Comparison of ENCODE assay signal across 8 cellular contexts in genomic region chr16:67399218-67399733, GRCh38. TPM values are rescaled to one million over a fixed set of nuclear protein-coding genes. Genes with fewer than 3 reads are reported as not detected.
DNase-seq lines count a peak whose midpoint lies in the region; ATAC-seq and TF ChIP-seq lines count a peak whose summit lies in the region.

No MANE protein-coding gene starts in this region.

- no peak overlapping the region for H3K9ac ChIP-seq in GM23248

- POLR2A ChIA-PET in activated CD4-positive, alpha-beta T cell treated with anti-CD3 and anti-CD28 coated beads, Interleukin-2, amount 10 ng/mL, durations not matched to agents 7 days and 5 days (lab: Charles Lee), result no interaction called here
- POLR2A ChIA-PET in naive thymus-derived CD8-positive, alpha-beta T cell (lab: Charles Lee), result no interaction called here

- H4K20me1 ChIP-seq in GM23248 (ENCODE audit: insufficient read depth), result no peaks in the 10 kb centered on the region

- intact Hi-C loops in upper lobe of right lung (cut with DNase I), result loop anchor here (10.0 kb wide), 1 partner anchor 124 kb away; the partner anchor contains the start of gene PLEKHG4

- H3K27ac Mint-ChIP-seq in activated CD4-positive, alpha-beta T cell treated with anti-CD3 and anti-CD28 coated beads, Interleukin-2, amount 10 ng/mL, durations not matched to agents 7 days and 5 days, result no peak overlapping the region
- H3K27ac Mint-ChIP-seq in endothelial cell (ENCODE audit: unreplicated experiment), result no peak overlapping the region
- H3K27ac Mint-ChIP-seq in naive thymus-derived CD8-positive, alpha-beta T cell, result no peak overlapping the region

- H3K4me3 ChIP-seq in GM23248, result no peak overlapping the region
- H3K4me3 ChIP-seq in upper lobe of right lung, result no peak overlapping the region

- in situ Hi-C loops in GM23248 (cut with MboI), result no loop called here

- no peak overlapping the region for H3K4me2 ChIP-seq in GM23248 (ENCODE audit: unreplicated experiment)

- H3K4me1 Mint-ChIP-seq in activated CD4-positive, alpha-beta T cell treated with anti-CD3 and anti-CD28 coated beads, Interleukin-2, amount 10 ng/mL, durations not matched to agents 7 days and 5 days, result no peaks in the 10 kb centered on the region
- H3K4me1 Mint-ChIP-seq in endothelial cell (ENCODE audit: unreplicated experiment), result peaks cover 12% of the 10 kb centered on the region
- peaks cover under 1 to 3% (median under 1%) of the 10 kb centered on the region in 4 donors for H3K4me1 Mint-ChIP-seq in naive thymus-derived CD8-positive, alpha-beta T cell

- H3K27me3 Mint-ChIP-seq in activated CD4-positive, alpha-beta T cell treated with anti-CD3 and anti-CD28 coated beads, Interleukin-2, amount 10 ng/mL, durations not matched to agents 7 days and 5 days, result peaks cover 20% of the 10 kb centered on the region
- H3K27me3 Mint-ChIP-seq in endothelial cell (ENCODE audit: unreplicated experiment), result peaks cover 6% of the 10 kb centered on the region
- peaks cover under 1 to 42% (median 10%) of the 10 kb centered on the region in 5 donors for H3K27me3 Mint-ChIP-seq in naive thymus-derived CD8-positive, alpha-beta T cell

- H3K36me3 ChIP-seq in GM23248 (ENCODE audit: low read depth) (no peaks in the 10 kb centered on the region), upper lobe of right lung (no peaks in the 10 kb centered on the region)

- H2AFZ ChIP-seq in GM23248, result no peak overlapping the region

- TF ChIP-seq CTCF in endothelial cell (IDR thresholded peaks at IDR 0.05; ENCODE audit: unreplicated experiment) (peak; percentile 80), upper lobe of right lung (IDR thresholded peaks at IDR 0.05) (peak; percentile 82)

- peaks cover under 1% of the 10 kb centered on the region; the same call in 1 of the 2 replicates for H3F3A ChIP-seq in GM23248 (ENCODE audit: insufficient read depth)

- H3K36me3 Mint-ChIP-seq in activated CD4-positive, alpha-beta T cell treated with anti-CD3 and anti-CD28 coated beads, Interleukin-2, amount 10 ng/mL, durations not matched to agents 7 days and 5 days (ENCODE audit: low read depth), result no peaks in the 10 kb centered on the region
- peaks cover 3% of the 10 kb centered on the region for H3K36me3 Mint-ChIP-seq in endothelial cell (ENCODE audit: low read depth, unreplicated experiment)
- peaks cover 0 to under 1% (median 0%) of the 10 kb centered on the region in 3 donors for H3K36me3 Mint-ChIP-seq in naive thymus-derived CD8-positive, alpha-beta T cell

- H3K9me3 Mint-ChIP-seq in activated CD4-positive, alpha-beta T cell treated with anti-CD3 and anti-CD28 coated beads, Interleukin-2, amount 10 ng/mL, durations not matched to agents 7 days and 5 days, result no peaks in the 10 kb centered on the region
- H3K9me3 Mint-ChIP-seq in endothelial cell (ENCODE audit: unreplicated experiment), result no peaks in the 10 kb centered on the region
- H3K9me3 Mint-ChIP-seq in naive thymus-derived CD8-positive, alpha-beta T cell, result no peaks in the 10 kb centered on the region

- H3K9me2 ChIP-seq in GM23248 (ENCODE audit: insufficient read depth), result no peaks in the 10 kb centered on the region

- H3K27me3 ChIP-seq in GM23248 (replicated peaks; ENCODE audit: insufficient read depth) (no peaks in the 10 kb centered on the region), upper lobe of right lung (no peaks in the 10 kb centered on the region)

- peak; percentile 77 to 81 for ATAC-seq in naive thymus-derived CD8-positive, alpha-beta T cell
- ATAC-seq in upper lobe of right lung (peak; percentile 78), HG03342 (IDR thresholded peaks at IDR 0.05; ENCODE audit: unreplicated experiment) (no peak), GM18873 (IDR thresholded peaks at IDR 0.05; ENCODE audit: low FRiP score, unreplicated experiment) (no peak)

- H3K79me2 ChIP-seq in GM23248 (ENCODE audit: insufficient read depth), result no peaks in the 10 kb centered on the region

- CTCF ChIA-PET in activated CD4-positive, alpha-beta T cell treated with anti-CD3 and anti-CD28 coated beads, Interleukin-2, amount 10 ng/mL, durations not matched to agents 7 days and 5 days (lab: Charles Lee), result interaction anchor here (0.6 to 1.7 kb wide), 23 partner anchors 9 to 446 kb away, joined by 3 to 8 read pairs (median 3); partner anchors contain the start of genes KCTD19 and LRRC36

- peaks cover 6% of the 10 kb centered on the region; the same call in 1 of the 2 replicates for H3K4me1 ChIP-seq in GM23248 (ENCODE audit: insufficient read depth)
- peaks cover 26% of the 10 kb centered on the region for H3K4me1 ChIP-seq in upper lobe of right lung

- no peak overlapping the region for H3K27ac ChIP-seq in GM23248
- H3K27ac ChIP-seq in upper lobe of right lung, result no peak overlapping the region

- 53 to 61% methylated on average over 31 to 41 of the region's 42 CpGs for WGBS in GM23248 (ENCODE audit: low coverage in 1 of 2, low lambda C conversion rate in 2 of 2, missing lambda C conversion rate in 2 of 2), 2 experiments

- H3K9me3 ChIP-seq in GM23248 (ENCODE audit: low read depth) (no peaks in the 10 kb centered on the region), upper lobe of right lung (no peaks in the 10 kb centered on the region)

- no peak overlapping the region for H3K4me3 Mint-ChIP-seq in activated CD4-positive, alpha-beta T cell treated with anti-CD3 and anti-CD28 coated beads, Interleukin-2, amount 10 ng/mL, durations not matched to agents 7 days and 5 days
- no peak overlapping the region for H3K4me3 Mint-ChIP-seq in endothelial cell (ENCODE audit: unreplicated experiment)
- no peak overlapping the region for H3K4me3 Mint-ChIP-seq in naive thymus-derived CD8-positive, alpha-beta T cell

- peak; percentile 48 for DNase-seq in GM23248
- DNase-seq in activated CD4-positive, alpha-beta T cell treated with anti-CD3 and anti-CD28 coated beads, Interleukin-2, amount 10 ng/mL, durations not matched to agents 7 days and 5 days, result peak; percentile 40
- peak; percentile 83 for DNase-seq in endothelial cell (ENCODE audit: low spot score)
- peak in 6 of 10 donors; percentile 30 to 48 (median 42) for DNase-seq in naive thymus-derived CD8-positive, alpha-beta T cell
- peak; percentile 83 for DNase-seq in upper lobe of right lung
- DNase-seq in NK-92 treated with Interleukin-12 subunit alpha and Interleukin-12 subunit beta, amount 100 ng/mL, for 24 hours (lab: John Stamatoyannopoulos, UW), result no peak

RNA-seq across cellular contexts. Expression of gene TPPP3, which starts 6.0 kb away (rescaled TPM):
- not detected in 2 replicates for total RNA-seq in GM23248 (2014; rRNA removed; shearing (Covaris generic))
- 1.9 and 2.1 TPM in 2 replicates for polyA plus RNA-seq in GM23248 (2016; fragmentation: Nextera tagmentation; extraction: Ambion mirVana)
- total RNA-seq in activated CD4-positive, alpha-beta T cell treated with anti-CD3 and anti-CD28 coated beads, Interleukin-2, amount 10 ng/mL, durations not matched to agents 7 days and 5 days, result not detected
- total RNA-seq in endothelial cell (ENCODE audit: unreplicated experiment) (1.1 TPM), upper lobe of right lung (29.7 TPM)
- not detected for total RNA-seq in naive thymus-derived CD8-positive, alpha-beta T cell
- not detected for polyA plus RNA-seq in naive thymus-derived CD8-positive, alpha-beta T cell

RNA-seq across cellular contexts. Expression of gene ZDHHC1, which starts 17.0 kb away (rescaled TPM):
- total RNA-seq in GM23248 (2014; rRNA removed; shearing (Covaris generic)), result 9.6 and 10.9 TPM in 2 replicates
- polyA plus RNA-seq in GM23248 (2016; fragmentation: Nextera tagmentation; extraction: Ambion mirVana), result 9.2 and 9.6 TPM in 2 replicates
- total RNA-seq in activated CD4-positive, alpha-beta T cell treated with anti-CD3 and anti-CD28 coated beads, Interleukin-2, amount 10 ng/mL, durations not matched to agents 7 days and 5 days, result under 1 TPM; 0.22 to 0.29 TPM
- total RNA-seq in endothelial cell (ENCODE audit: unreplicated experiment), result 7.2 TPM
- total RNA-seq in naive thymus-derived CD8-positive, alpha-beta T cell, result under 1 TPM in 1 of 2 experiments, not detected in 1; 0.52 TPM
- under 1 TPM; 0.18 to 0.28 (median 0.27) TPM for polyA plus RNA-seq in naive thymus-derived CD8-positive, alpha-beta T cell
- 11.1 TPM for total RNA-seq in upper lobe of right lung

RNA-seq across cellular contexts. Expression of gene HSD11B2, which starts 31.6 kb away (rescaled TPM):
- not detected in 2 replicates for total RNA-seq in GM23248 (2014; rRNA removed; shearing (Covaris generic))
- polyA plus RNA-seq in GM23248 (2016; fragmentation: Nextera tagmentation; extraction: Ambion mirVana), result 0.19 and 0.36 TPM in 2 replicates
- total RNA-seq in activated CD4-positive, alpha-beta T cell treated with anti-CD3 and anti-CD28 coated beads, Interleukin-2, amount 10 ng/mL, durations not matched to agents 7 days and 5 days, result not detected
- total RNA-seq in endothelial cell (ENCODE audit: unreplicated experiment), result 3.3 TPM
- total RNA-seq in naive thymus-derived CD8-positive, alpha-beta T cell, result not detected
- not detected for polyA plus RNA-seq in naive thymus-derived CD8-positive, alpha-beta T cell
- 2.2 TPM for total RNA-seq in upper lobe of right lung

Comparison
In these comparisons a context has a peak if more than half of its experiments do, and no peak if none do; other contexts are left out.
1. ATAC-seq: peak in naive thymus-derived CD8-positive, alpha-beta T cell (2 of 2) and upper lobe of right lung (single experiment); none in HG03342 (single experiment) and GM18873 (single experiment).
2. RNA of gene TPPP3, which starts 6.0 kb away (total RNA-seq): 29.7 TPM in upper lobe of right lung (single experiment); 1.1 TPM in endothelial cell (single experiment), not detected in naive thymus-derived CD8-positive, alpha-beta T cell, not detected in GM23248 and not detected in activated CD4-positive, alpha-beta T cell treated with anti-CD3 and anti-CD28 coated beads, Interleukin-2, amount 10 ng/mL, durations not matched to agents 7 days and 5 days; every median in the first group is over 10 times any median in the second.